Comparison of ENCODE assay signal across 9 cellular contexts in the genomic region with DNA sequence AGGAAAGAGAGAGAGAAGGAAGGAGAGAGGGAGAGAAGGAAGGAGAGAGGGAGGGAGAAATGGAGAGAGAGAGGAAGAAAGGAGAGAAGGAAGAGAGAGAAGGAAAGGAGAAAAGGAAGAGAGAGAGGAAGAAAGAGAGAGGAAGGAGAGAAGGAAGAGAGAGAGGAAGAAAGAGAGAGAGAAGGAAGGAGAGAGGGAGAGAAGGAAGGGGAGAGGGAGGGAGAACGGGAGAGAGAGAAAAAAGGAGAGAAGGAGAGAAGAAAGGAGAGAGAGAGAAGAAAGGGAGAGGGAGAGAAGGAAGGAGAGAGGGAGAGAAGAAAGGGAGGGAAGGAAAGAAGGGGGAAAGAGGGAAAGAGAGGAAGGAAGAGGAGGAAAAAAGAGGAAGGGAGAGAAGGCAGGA.
"Had no signal": no experiment of that assay in that cellular context is flagged by ENCODE, and none has a peak within 500 bp of the region (broad histone marks: within the 10 kb centered on the region; RNA-seq: fewer than 3 reads in every experiment).

No MANE protein-coding gene starts in this region.

- H3K36me3 ChIP-seq: HAP-1 had no signal

- ATAC-seq: GM23338, HCT116 had no signal

- H3K9ac ChIP-seq: GM23248 had no signal

- H3K4me3 Mint-ChIP-seq: GM23338, H9, HFFc6 had no signal

- H3K4me2 ChIP-seq: GM23338 had no signal

- H3K9me3 ChIP-seq: HAP-1 had no signal

- H3K27ac ChIP-seq: GM23248 had no signal

- H3K27ac Mint-ChIP-seq: GM23338, H9, HFFc6 had no signal

- H3K4me1 ChIP-seq: HAP-1 had no signal

- H3K4me3 ChIP-seq: GM23248, GM23338, HAP-1 had no signal

- DNase-seq: GM23248, GOT3, H7, H9, HCEC 1CT, HFFc6 had no signal
